In the genomic region with DNA sequence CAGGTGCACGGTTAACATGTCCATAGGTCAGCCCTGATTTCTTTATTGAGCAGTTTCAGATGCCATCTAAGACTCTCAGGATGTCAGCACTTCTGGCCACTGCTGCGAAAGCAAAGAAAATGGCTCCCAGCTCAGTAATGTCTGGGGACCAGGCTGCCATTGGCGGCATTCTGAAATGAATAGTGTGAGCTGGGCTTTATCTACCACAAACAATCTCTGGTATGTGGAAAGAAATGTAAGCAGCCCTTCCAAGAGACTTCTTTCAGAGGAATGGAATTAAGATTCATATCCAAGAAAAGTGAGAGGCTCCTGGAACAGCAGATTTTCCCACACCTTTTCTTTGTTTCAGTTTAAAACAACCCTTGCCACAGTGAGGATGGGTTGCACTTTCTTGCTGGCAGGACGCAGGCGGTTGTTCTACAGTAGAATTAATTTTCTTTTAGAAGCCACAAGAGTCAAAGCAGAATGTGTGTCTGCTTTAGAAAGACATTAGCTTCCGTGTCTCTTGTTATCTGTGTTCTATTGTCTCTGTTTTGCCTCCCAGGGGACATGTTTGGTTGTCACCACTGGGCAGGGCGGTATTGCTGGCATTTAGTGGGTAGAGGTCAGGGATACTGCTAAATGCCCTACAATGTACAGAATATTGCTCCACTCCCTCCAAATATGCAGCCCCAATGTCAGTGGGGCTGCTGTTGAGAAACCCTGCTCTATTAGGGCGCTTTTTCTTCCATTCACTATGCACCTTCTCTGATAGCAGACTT, we compare ENCODE assay signal across 16 cellular contexts.
DNase-seq lines count a peak whose midpoint lies in the region; ATAC-seq and TF ChIP-seq lines count a peak whose summit lies in the region.
"Had no signal": no experiment of that assay in that cellular context is flagged by ENCODE, and none has a peak within 500 bp of the region (broad histone marks: within the 10 kb centered on the region; RNA-seq: fewer than 3 reads in every experiment).

No MANE protein-coding gene starts in this region.

- no peaks in the 10 kb centered on the region for H3K9me3 ChIP-seq in right atrium auricular region
- no peaks in the 10 kb centered on the region for H3K9me3 ChIP-seq in hepatocyte (ENCODE audit: low read depth)
- H3K9me3 ChIP-seq: adrenal gland, left lung, psoas muscle, upper lobe of left lung had no signal

- H3K9me2 ChIP-seq in hepatocyte (replicated peaks; ENCODE audit: insufficient read depth), result no peaks in the 10 kb centered on the region

- H3K27ac ChIP-seq in right atrium auricular region, result peak overlapping the region in 1 of 2 donors; percentile 39
- H3K27ac ChIP-seq in hepatocyte, result peak overlapping the region; percentile 53
- H3K27ac ChIP-seq: A549, adrenal gland, psoas muscle, upper lobe of left lung had no signal

- H3K36me3 ChIP-seq in right atrium auricular region (no peaks in the 10 kb centered on the region), hepatocyte (replicated peaks; ENCODE audit: insufficient read depth, low read depth) (no peaks in the 10 kb centered on the region)
- H3K36me3 ChIP-seq: adrenal gland, left lung, upper lobe of left lung had no signal

- H2AFZ ChIP-seq in hepatocyte, result no peak overlapping the region

- no peaks in the 10 kb centered on the region for H4K20me1 ChIP-seq in hepatocyte (ENCODE audit: insufficient read depth, poor library complexity, severe bottlenecking)

- H3K4me3 ChIP-seq in right atrium auricular region, result no peak overlapping the region
- no peak overlapping the region for H3K4me3 ChIP-seq in hepatocyte
- H3K4me3 ChIP-seq: A549, adrenal gland, left lung, psoas muscle, upper lobe of left lung had no signal

- WGBS in hepatocyte (ENCODE audit: low lambda C conversion rate, missing lambda C conversion rate), result 68% methylated on average over 8 of the region's 8 CpGs

- ATAC-seq in Right ventricle myocardium superior (ENCODE audit: poor library complexity), result peak; percentile 77
- ATAC-seq: left lung, psoas muscle had no signal

- no peaks in the 10 kb centered on the region for H3K79me2 ChIP-seq in hepatocyte

- DNase-seq in Right ventricle myocardium superior, result no peak
- no peak for DNase-seq in right atrium auricular region (ENCODE audit: low spot score)
- DNase-seq in astrocyte of the hippocampus (ENCODE audit: low read depth, low spot score), result peak; percentile 74
- DNase-seq in hepatocyte (ENCODE audit: low spot score), result peak; percentile 19
- DNase-seq in effector CD4-positive, alpha-beta T cell, result no peak
- no peak for DNase-seq in NCI-H2171 (lab: John Stamatoyannopoulos, UW)
- DNase-seq in midbrain (lab: John Stamatoyannopoulos, UW), result no peak
- DNase-seq in NCI-H1092 (lab: John Stamatoyannopoulos, UW), result no peak
- DNase-seq: adrenal gland, erythroblast, left lung, MM.1S, NCI-H524, psoas muscle, upper lobe of left lung had no signal

- H3K27me3 ChIP-seq in right atrium auricular region, result no peaks in the 10 kb centered on the region
- H3K27me3 ChIP-seq in hepatocyte, result no peaks in the 10 kb centered on the region
- H3K27me3 ChIP-seq: adrenal gland, left lung, upper lobe of left lung had no signal

- TF ChIP-seq CTCF in right atrium auricular region (IDR thresholded peaks at IDR 0.05), result no peak
- TF ChIP-seq CTCF in hepatocyte (IDR thresholded peaks at IDR 0.05; ENCODE audit: poor library complexity), result no peak

- intact Hi-C loops in Right ventricle myocardium superior (cut with DNase I), result no loop called here

- H3K4me1 ChIP-seq in right atrium auricular region (peaks cover 0 to 13% of the 10 kb centered on the region in 2 donors), hepatocyte (ENCODE audit: insufficient read depth) (peaks cover 14% of the 10 kb centered on the region)
- H3K4me1 ChIP-seq: A549, adrenal gland, psoas muscle, upper lobe of left lung had no signal

- H3K4me2 ChIP-seq in hepatocyte, result peak overlapping the region; percentile 28
- H3K4me2 ChIP-seq: A549 had no signal

Comparison
In these comparisons a context has a peak if more than half of its experiments do, and no peak if none do; other contexts are left out.
1. DNase-seq: peak in astrocyte of the hippocampus (single experiment) and hepatocyte (single experiment); none in Right ventricle myocardium superior (single experiment), right atrium auricular region (single experiment), effector CD4-positive, alpha-beta T cell (single experiment), NCI-H2171 (single experiment), midbrain (single experiment) and NCI-H1092 (single experiment).